In the genomic region with DNA sequence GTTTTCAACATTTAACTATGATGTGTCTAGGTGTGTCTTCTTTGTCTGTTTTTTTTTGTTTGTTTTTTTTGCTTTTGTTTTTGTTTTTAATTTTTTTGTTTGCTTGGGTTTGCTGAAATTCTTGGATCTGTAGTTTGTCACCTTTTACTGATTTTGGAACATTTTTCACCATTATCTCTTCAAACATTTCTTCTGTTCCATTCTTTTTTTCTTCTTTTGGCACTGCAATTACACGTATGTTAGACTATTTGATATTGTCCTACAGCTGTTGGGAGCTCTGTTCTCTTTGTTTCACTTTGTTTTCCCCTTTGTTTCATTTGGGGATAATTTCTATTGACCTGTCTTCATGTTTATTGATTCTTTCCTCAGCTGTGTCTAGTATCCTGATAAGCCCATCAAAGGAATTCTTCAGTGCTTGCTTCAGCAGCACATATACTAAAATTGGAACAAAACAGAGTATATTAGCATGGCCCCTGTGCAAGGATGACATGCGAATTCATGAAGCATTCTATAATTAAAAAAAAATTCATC, we compare ENCODE assay signal across 7 cellular contexts.
"Had no signal": no experiment of that assay in that cellular context is flagged by ENCODE, and none has a peak within 500 bp of the region (broad histone marks: within the 10 kb centered on the region; RNA-seq: fewer than 3 reads in every experiment).

No MANE protein-coding gene starts in this region.

- H3K27ac ChIP-seq: HL-60, KMS-11 had no signal

- H3K4me3 ChIP-seq: K562 had no signal

- ATAC-seq: K562 had no signal

- DNase-seq: IMR-90, KBM-7, KG1 had no signal

- FAIRE-seq: HTR-8/SVneo, K562 had no signal

- H3K9ac ChIP-seq: KMS-11 had no signal

- H3K4me2 ChIP-seq: KMS-11 had no signal
